2 cellular contexts compared by ENCODE assay signal in genomic region chr3:124785966-124786365, GRCh38.
TF ChIP-seq lines count a peak whose summit lies in the region.

No MANE protein-coding gene starts in this region.

TF ChIP-seq in A549, 52 proteins besides CTCF, POLR2A, EP300 and RAD21:
- TF ChIP-seq BHLHE40 (IDR thresholded peaks at IDR 0.05; ENCODE audit: low read depth, low read length) (no peak), HDAC2 (IDR thresholded peaks at IDR 0.05) (no peak), EHMT2 (IDR thresholded peaks at IDR 0.05; ENCODE audit: low read depth) (no peak), HES2 (IDR thresholded peaks at IDR 0.05) (no peak), ESRRA (IDR thresholded peaks at IDR 0.05; ENCODE audit: borderline replicate concordance, low read length) (no peak), RFX5 (IDR thresholded peaks at IDR 0.05) (no peak), HOXB5 (CRISPR knock-in tag; IDR thresholded peaks at IDR 0.05) (no peak), HOXB13 (CRISPR knock-in tag; IDR thresholded peaks at IDR 0.05; ENCODE audit: low read depth) (no peak), FOSB (CRISPR knock-in tag; IDR thresholded peaks at IDR 0.05) (no peak), HEYL (CRISPR knock-in tag; IDR thresholded peaks at IDR 0.05) (no peak), KDM5A (IDR thresholded peaks at IDR 0.05) (no peak), TFCP2L1 (CRISPR knock-in tag; IDR thresholded peaks at IDR 0.05) (no peak), NFE2L2 (conservative IDR thresholded peaks at IDR 0.05; ENCODE audit: low read length) (no peak), MAZ (IDR thresholded peaks at IDR 0.05; ENCODE audit: borderline replicate concordance, low read depth, low read length) (no peak), ZNF302 (CRISPR knock-in tag; IDR thresholded peaks at IDR 0.05) (no peak), TP53 (CRISPR knock-in tag; IDR thresholded peaks at IDR 0.05) (no peak)
- TF ChIP-seq, protein P1, sequence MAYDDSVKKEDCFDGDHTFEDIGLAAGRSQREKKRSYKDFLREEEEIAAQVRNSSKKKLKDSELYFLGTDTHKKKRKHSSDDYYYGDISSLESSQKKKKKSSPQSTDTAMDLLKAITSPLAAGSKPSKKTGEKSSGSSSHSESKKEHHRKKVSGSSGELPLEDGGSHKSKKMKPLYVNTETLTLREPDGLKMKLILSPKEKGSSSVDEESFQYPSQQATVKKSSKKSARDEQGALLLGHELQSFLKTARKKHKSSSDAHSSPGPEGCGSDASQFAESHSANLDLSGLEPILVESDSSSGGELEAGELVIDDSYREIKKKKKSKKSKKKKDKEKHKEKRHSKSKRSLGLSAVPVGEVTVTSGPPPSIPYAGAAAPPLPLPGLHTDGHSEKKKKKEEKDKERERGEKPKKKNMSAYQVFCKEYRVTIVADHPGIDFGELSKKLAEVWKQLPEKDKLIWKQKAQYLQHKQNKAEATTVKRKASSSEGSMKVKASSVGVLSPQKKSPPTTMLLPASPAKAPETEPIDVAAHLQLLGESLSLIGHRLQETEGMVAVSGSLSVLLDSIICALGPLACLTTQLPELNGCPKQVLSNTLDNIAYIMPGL (CRISPR knock-in tag; IDR thresholded peaks at IDR 0.05; ENCODE audit: borderline replicate concordance) = no peak
- TF ChIP-seq, protein P2, sequence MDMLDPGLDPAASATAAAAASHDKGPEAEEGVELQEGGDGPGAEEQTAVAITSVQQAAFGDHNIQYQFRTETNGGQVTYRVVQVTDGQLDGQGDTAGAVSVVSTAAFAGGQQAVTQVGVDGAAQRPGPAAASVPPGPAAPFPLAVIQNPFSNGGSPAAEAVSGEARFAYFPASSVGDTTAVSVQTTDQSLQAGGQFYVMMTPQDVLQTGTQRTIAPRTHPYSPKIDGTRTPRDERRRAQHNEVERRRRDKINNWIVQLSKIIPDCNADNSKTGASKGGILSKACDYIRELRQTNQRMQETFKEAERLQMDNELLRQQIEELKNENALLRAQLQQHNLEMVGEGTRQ (IDR thresholded peaks at IDR 0.05) = no peak
- TF ChIP-seq, protein P3, sequence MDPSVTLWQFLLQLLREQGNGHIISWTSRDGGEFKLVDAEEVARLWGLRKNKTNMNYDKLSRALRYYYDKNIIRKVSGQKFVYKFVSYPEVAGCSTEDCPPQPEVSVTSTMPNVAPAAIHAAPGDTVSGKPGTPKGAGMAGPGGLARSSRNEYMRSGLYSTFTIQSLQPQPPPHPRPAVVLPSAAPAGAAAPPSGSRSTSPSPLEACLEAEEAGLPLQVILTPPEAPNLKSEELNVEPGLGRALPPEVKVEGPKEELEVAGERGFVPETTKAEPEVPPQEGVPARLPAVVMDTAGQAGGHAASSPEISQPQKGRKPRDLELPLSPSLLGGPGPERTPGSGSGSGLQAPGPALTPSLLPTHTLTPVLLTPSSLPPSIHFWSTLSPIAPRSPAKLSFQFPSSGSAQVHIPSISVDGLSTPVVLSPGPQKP (IDR thresholded peaks at IDR 0.05; ENCODE audit: low read depth, low read length) = no peak
- TF ChIP-seq, protein P4, sequence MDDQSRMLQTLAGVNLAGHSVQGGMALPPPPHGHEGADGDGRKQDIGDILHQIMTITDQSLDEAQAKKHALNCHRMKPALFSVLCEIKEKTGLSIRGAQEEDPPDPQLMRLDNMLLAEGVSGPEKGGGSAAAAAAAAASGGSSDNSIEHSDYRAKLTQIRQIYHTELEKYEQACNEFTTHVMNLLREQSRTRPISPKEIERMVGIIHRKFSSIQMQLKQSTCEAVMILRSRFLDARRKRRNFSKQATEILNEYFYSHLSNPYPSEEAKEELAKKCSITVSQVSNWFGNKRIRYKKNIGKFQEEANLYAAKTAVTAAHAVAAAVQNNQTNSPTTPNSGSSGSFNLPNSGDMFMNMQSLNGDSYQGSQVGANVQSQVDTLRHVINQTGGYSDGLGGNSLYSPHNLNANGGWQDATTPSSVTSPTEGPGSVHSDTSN (IDR thresholded peaks at IDR 0.05) = no peak
TF ChIP-seq in A549: peak in this region for 0.

TF ChIP-seq in IMR-90, 13 proteins besides CTCF, POLR2A, EP300 and RAD21:
- TF ChIP-seq MAFK (IDR thresholded peaks at IDR 0.05; ENCODE audit: low read depth, low read length) (no peak), NFE2L2 (IDR thresholded peaks at IDR 0.05; ENCODE audit: low read depth, low read length) (no peak), CHD1 (IDR thresholded peaks at IDR 0.05; ENCODE audit: low read depth, low read length) (no peak), RFX5 (IDR thresholded peaks at IDR 0.05; ENCODE audit: low read depth, low read length) (no peak), FOS (IDR thresholded peaks at IDR 0.05; ENCODE audit: low read depth, low read length) (no peak), BHLHE40 (IDR thresholded peaks at IDR 0.05; ENCODE audit: low read depth, low read length) (no peak), MAZ (IDR thresholded peaks at IDR 0.05; ENCODE audit: borderline replicate concordance, low read depth, low read length) (no peak), CEBPB (IDR thresholded peaks at IDR 0.05; ENCODE audit: low read depth, low read length) (no peak), MXI1 (IDR thresholded peaks at IDR 0.05; ENCODE audit: borderline replicate concordance, low read depth, low read length) (no peak), RCOR1 (IDR thresholded peaks at IDR 0.05; ENCODE audit: insufficient replicate concordance, low read length) (no peak)
- TF ChIP-seq, protein P3 (IDR thresholded peaks at IDR 0.05; ENCODE audit: borderline replicate concordance, low read depth, low read length) = no peak
- TF ChIP-seq, protein P2 (IDR thresholded peaks at IDR 0.05; ENCODE audit: low read depth, low read length) = no peak
TF ChIP-seq in IMR-90: peak in this region for 0.
